Comparison of ENCODE assay signal across 28 cellular contexts in genomic region chr22:45183974-45184373, GRCh38.
"Had no signal": no experiment of that assay in that cellular context is flagged by ENCODE, and none has a peak within 500 bp of the region (broad histone marks: within the 10 kb centered on the region; RNA-seq: fewer than 3 reads in every experiment).

No MANE protein-coding gene starts in this region.

- H3K27me3 ChIP-seq: cardiac muscle cell, neural progenitor cell, ovary, right atrium auricular region, suprapubic skin, tibial nerve, uterus had no signal

- H3K4me3 Mint-ChIP-seq: activated B cell treated with CpG ODN at 0.5 μM for 24 hours; activated CD4-positive, alpha-beta T cell treated with anti-CD3 and anti-CD28 coated beads for 36 hours; activated naive CD4-positive, alpha-beta T cell treated with anti-CD3 and anti-CD28 coated beads for 36 hours; dendritic cell treated with granulocyte-macrophage colony-stimulating factor and Interleukin-4, amounts not matched to agents 40 ng/mL and 50 ng/mL, for 4 days; memory B cell; neural progenitor cell; stimulated activated naive CD8-positive, alpha-beta T cell treated with anti-CD3 and anti-CD28 coated beads, Interleukin-15, amount 100 ng/mL, for 72 hours had no signal

- H3K9me3 Mint-ChIP-seq: activated B cell treated with CpG ODN at 0.5 μM for 24 hours; activated naive CD4-positive, alpha-beta T cell treated with anti-CD3 and anti-CD28 coated beads for 36 hours; dendritic cell treated with granulocyte-macrophage colony-stimulating factor and Interleukin-4, amounts not matched to agents 40 ng/mL and 50 ng/mL, for 4 days; memory B cell; neural progenitor cell; stimulated activated naive CD8-positive, alpha-beta T cell treated with anti-CD3 and anti-CD28 coated beads, Interleukin-15, amount 100 ng/mL, for 72 hours had no signal

- DNase-seq: activated B cell treated with CpG ODN at 0.5 μM for 24 hours; activated CD4-positive, alpha-beta T cell treated with anti-CD3 and anti-CD28 coated beads for 36 hours; activated CD4-positive, alpha-beta T cell treated with anti-CD3 and anti-CD28 coated beads, Interleukin-2, amount 50 U/mL, for 4 hours; activated CD8-positive, alpha-beta memory T cell treated with anti-CD3 and anti-CD28 coated beads for 24 hours; activated CD8-positive, alpha-beta memory T cell treated with anti-CD3 and anti-CD28 coated beads, Interleukin-2, amount 50 U/mL, for 4 hours; activated effector memory CD4-positive, alpha-beta T cell treated with Interleukin-2 at 50 U/mL for 16 hours; activated naive CD4-positive, alpha-beta T cell treated with anti-CD3 and anti-CD28 coated beads for 36 hours; activated T-cell treated with anti-CD3 and anti-CD28 coated beads, Interleukin-2, amount 50 U/mL, for 48 hours; amygdala; effector CD8-positive, alpha-beta T cell; foreskin melanocyte; head of caudate nucleus; islet precursor cell; left cardiac atrium; mucosa of descending colon; ovary; psoas muscle; stimulated activated CD4-positive, alpha-beta T cell treated with anti-CD3 and anti-CD28 coated beads, Interleukin-12 subunit alpha, Interleukin-12 subunit beta, amount 100 ng/mL, for 4 hours; stimulated activated naive CD8-positive, alpha-beta T cell treated with anti-CD3 and anti-CD28 coated beads, Interleukin-15, amount 100 ng/mL, for 72 hours; T1000; uterus had no signal

- H3K27ac Mint-ChIP-seq: activated B cell treated with CpG ODN at 0.5 μM for 24 hours; activated naive CD4-positive, alpha-beta T cell treated with anti-CD3 and anti-CD28 coated beads for 36 hours; dendritic cell treated with granulocyte-macrophage colony-stimulating factor and Interleukin-4, amounts not matched to agents 40 ng/mL and 50 ng/mL, for 4 days; memory B cell had no signal

- H3K27me3 Mint-ChIP-seq: activated B cell treated with CpG ODN at 0.5 μM for 24 hours; activated CD4-positive, alpha-beta T cell treated with anti-CD3 and anti-CD28 coated beads for 36 hours; dendritic cell treated with granulocyte-macrophage colony-stimulating factor and Interleukin-4, amounts not matched to agents 40 ng/mL and 50 ng/mL, for 4 days; memory B cell; stimulated activated naive CD8-positive, alpha-beta T cell treated with anti-CD3 and anti-CD28 coated beads, Interleukin-15, amount 100 ng/mL, for 72 hours had no signal

- H3K4me1 Mint-ChIP-seq: activated B cell treated with CpG ODN at 0.5 μM for 24 hours, memory B cell, neural progenitor cell had no signal

- H3K4me3 ChIP-seq: cardiac muscle cell, mucosa of descending colon, neural progenitor cell, ovary, psoas muscle, right atrium auricular region, suprapubic skin, tibial nerve, uterus had no signal

- H3K27ac ChIP-seq: cardiac muscle cell, neural progenitor cell, ovary, psoas muscle, right atrium auricular region, suprapubic skin, tibial nerve, uterus had no signal

- ATAC-seq: activated CD4-positive, alpha-beta T cell treated with anti-CD3 and anti-CD28 coated beads for 36 hours; left cardiac atrium; mucosa of descending colon; psoas muscle; stimulated activated naive CD8-positive, alpha-beta T cell treated with anti-CD3 and anti-CD28 coated beads, Interleukin-15, amount 100 ng/mL, for 72 hours had no signal

- H3K36me3 ChIP-seq: ovary, uterus had no signal

- H3K4me1 ChIP-seq: neural progenitor cell, psoas muscle, right atrium auricular region, uterus had no signal

- H3K9me3 ChIP-seq: mucosa of descending colon, ovary, psoas muscle, right atrium auricular region, suprapubic skin, tibial nerve, uterus had no signal
